In genomic region chr1:48718696-48719095, GRCh38 we compare ENCODE assay signal across 30 cellular contexts.
"Had no signal": no experiment of that assay in that cellular context is flagged by ENCODE, and none has a peak within 500 bp of the region (broad histone marks: within the 10 kb centered on the region; RNA-seq: fewer than 3 reads in every experiment).

No MANE protein-coding gene starts in this region.

- H3K27me3 ChIP-seq: ascending aorta, breast epithelium, dorsolateral prefrontal cortex had no signal

- H3K27ac Mint-ChIP-seq: activated B cell treated with CpG ODN at 0.5 μM for 24 hours; activated CD8-positive, alpha-beta T cell treated with anti-CD3 and anti-CD28 coated beads for 36 hours; activated naive CD4-positive, alpha-beta T cell treated with anti-CD3 and anti-CD28 coated beads, Interleukin-2, amount 10 ng/mL, durations not matched to agents 7 days and 5 days; activated naive CD4-positive, alpha-beta T cell treated with anti-CD3 and anti-CD28 coated beads, Interleukin-2, amount 50 U/mL, for 72 hours; activated naive CD8-positive, alpha-beta T cell treated with anti-CD3 and anti-CD28 coated beads, Interleukin-2, amount 10 ng/mL, durations not matched to agents 7 days and 5 days; activated T-helper 1 cell treated with anti-CD3 and anti-CD28 coated beads, Interleukin-12 subunit alpha, Interleukin-12 subunit beta, Interleukin-2, Interleukin-4 antibody, amounts not matched to agents 30 ng/mL and 10 ng/mL and 1 ng/mL, durations not matched to agents 14 hours and 24 hours and 36 hours; dendritic cell treated with granulocyte-macrophage colony-stimulating factor and Interleukin-4, amounts not matched to agents 40 ng/mL and 50 ng/mL, for 4 days; endodermal cell; T-helper 17 cell; T-helper 2 cell treated with Interferon-gamma antibody and Interleukin-4, amounts not matched to agents 5 μg/mL and 100 μg/mL, for 36 hours had no signal

- H3K4me1 Mint-ChIP-seq: activated B cell treated with CpG ODN at 0.5 μM for 24 hours; activated naive CD4-positive, alpha-beta T cell treated with anti-CD3 and anti-CD28 coated beads, Interleukin-2, amount 10 ng/mL, durations not matched to agents 7 days and 5 days; activated naive CD8-positive, alpha-beta T cell treated with anti-CD3 and anti-CD28 coated beads, Interleukin-2, amount 10 ng/mL, durations not matched to agents 7 days and 5 days; central memory CD8-positive, alpha-beta T cell; endodermal cell; T-helper 17 cell had no signal

- H3K27ac ChIP-seq: ascending aorta, breast epithelium, coronary artery, dorsolateral prefrontal cortex, WERI-Rb-1 had no signal

- ATAC-seq: activated CD4-positive, CD25-positive, alpha-beta regulatory T cell treated with anti-CD3 and anti-CD28 coated beads, Interleukin-2, amount 50 U/mL, for 24 hours; activated CD8-positive, alpha-beta T cell treated with anti-CD3 and anti-CD28 coated beads for 36 hours; T-helper 17 cell had no signal

- H3K4me1 ChIP-seq: ascending aorta, breast epithelium had no signal

- FAIRE-seq: frontal cortex had no signal

- H3K4me3 Mint-ChIP-seq: activated B cell treated with CpG ODN at 0.5 μM for 24 hours; activated CD8-positive, alpha-beta T cell treated with anti-CD3 and anti-CD28 coated beads for 36 hours; activated naive CD4-positive, alpha-beta T cell treated with anti-CD3 and anti-CD28 coated beads, Interleukin-2, amount 10 ng/mL, durations not matched to agents 7 days and 5 days; activated naive CD8-positive, alpha-beta T cell treated with anti-CD3 and anti-CD28 coated beads, Interleukin-2, amount 10 ng/mL, durations not matched to agents 7 days and 5 days; activated T-helper 1 cell treated with anti-CD3 and anti-CD28 coated beads, Interleukin-12 subunit alpha, Interleukin-12 subunit beta, Interleukin-2, Interleukin-4 antibody, amounts not matched to agents 30 ng/mL and 10 ng/mL and 1 ng/mL, durations not matched to agents 14 hours and 24 hours and 36 hours; brain; central memory CD8-positive, alpha-beta T cell; dendritic cell treated with granulocyte-macrophage colony-stimulating factor and Interleukin-4, amounts not matched to agents 40 ng/mL and 50 ng/mL, for 4 days; endodermal cell; T-helper 17 cell; T-helper 2 cell treated with Interferon-gamma antibody and Interleukin-4, amounts not matched to agents 5 μg/mL and 100 μg/mL, for 36 hours had no signal

- H3K9me3 ChIP-seq: ascending aorta, breast epithelium had no signal

- H3K4me3 ChIP-seq: ascending aorta, breast epithelium, coronary artery, dorsolateral prefrontal cortex had no signal

- H3K36me3 ChIP-seq: ascending aorta, breast epithelium, WERI-Rb-1 had no signal

- H3K36me3 Mint-ChIP-seq: activated naive CD4-positive, alpha-beta T cell treated with anti-CD3 and anti-CD28 coated beads, Interleukin-2, amount 10 ng/mL, durations not matched to agents 7 days and 5 days; activated naive CD4-positive, alpha-beta T cell treated with anti-CD3 and anti-CD28 coated beads, Interleukin-2, amount 50 U/mL, for 72 hours; activated naive CD8-positive, alpha-beta T cell treated with anti-CD3 and anti-CD28 coated beads, Interleukin-2, amount 10 ng/mL, durations not matched to agents 7 days and 5 days; brain had no signal

- DNase-seq: activated B cell treated with CpG ODN at 0.5 μM for 24 hours; activated CD4-positive, alpha-beta T cell treated with anti-CD3 and anti-CD28 coated beads for 48 hours; activated CD4-positive, alpha-beta T cell treated with anti-CD3 and anti-CD28 coated beads, Interleukin-2, amount 50 U/mL, for 1 hour; activated CD4-positive, alpha-beta T cell treated with anti-CD3 and anti-CD28 coated beads, Interleukin-2, amount 50 U/mL, for 48 hours; activated CD8-positive, alpha-beta memory T cell treated with anti-CD3 and anti-CD28 coated beads for 24 hours; activated CD8-positive, alpha-beta T cell treated with anti-CD3 and anti-CD28 coated beads for 36 hours; activated gamma-delta T cell; activated naive CD4-positive, alpha-beta T cell; activated naive CD4-positive, alpha-beta T cell treated with anti-CD3 and anti-CD28 coated beads, Interleukin-2, amount 10 ng/mL, durations not matched to agents 7 days and 5 days; activated naive CD8-positive, alpha-beta T cell treated with anti-CD3 and anti-CD28 coated beads, Interleukin-2, amount 10 ng/mL, durations not matched to agents 7 days and 5 days; activated T-cell treated with anti-CD3 and anti-CD28 coated beads, Interleukin-2, amount 50 U/mL, for 48 hours; dorsolateral prefrontal cortex; effector memory CD4-positive, alpha-beta T cell; endodermal cell; foreskin fibroblast; T-helper 1 cell; T-helper 17 cell; T1000; WERI-Rb-1 had no signal

- H3K27me3 Mint-ChIP-seq: activated B cell treated with CpG ODN at 0.5 μM for 24 hours; activated CD8-positive, alpha-beta T cell treated with anti-CD3 and anti-CD28 coated beads for 36 hours; activated naive CD4-positive, alpha-beta T cell treated with anti-CD3 and anti-CD28 coated beads, Interleukin-2, amount 10 ng/mL, durations not matched to agents 7 days and 5 days; activated naive CD8-positive, alpha-beta T cell treated with anti-CD3 and anti-CD28 coated beads, Interleukin-2, amount 10 ng/mL, durations not matched to agents 7 days and 5 days; central memory CD8-positive, alpha-beta T cell; dendritic cell treated with granulocyte-macrophage colony-stimulating factor and Interleukin-4, amounts not matched to agents 40 ng/mL and 50 ng/mL, for 4 days had no signal

- H3K9me3 Mint-ChIP-seq: activated B cell treated with CpG ODN at 0.5 μM for 24 hours; activated CD8-positive, alpha-beta T cell treated with anti-CD3 and anti-CD28 coated beads for 36 hours; activated naive CD4-positive, alpha-beta T cell treated with anti-CD3 and anti-CD28 coated beads, Interleukin-2, amount 10 ng/mL, durations not matched to agents 7 days and 5 days; activated naive CD4-positive, alpha-beta T cell treated with anti-CD3 and anti-CD28 coated beads, Interleukin-2, amount 50 U/mL, for 72 hours; activated naive CD8-positive, alpha-beta T cell treated with anti-CD3 and anti-CD28 coated beads, Interleukin-2, amount 10 ng/mL, durations not matched to agents 7 days and 5 days; activated T-helper 1 cell treated with anti-CD3 and anti-CD28 coated beads, Interleukin-12 subunit alpha, Interleukin-12 subunit beta, Interleukin-2, Interleukin-4 antibody, amounts not matched to agents 30 ng/mL and 10 ng/mL and 1 ng/mL, durations not matched to agents 14 hours and 24 hours and 36 hours; brain; central memory CD8-positive, alpha-beta T cell; dendritic cell treated with granulocyte-macrophage colony-stimulating factor and Interleukin-4, amounts not matched to agents 40 ng/mL and 50 ng/mL, for 4 days; endodermal cell; T-helper 2 cell treated with Interferon-gamma antibody and Interleukin-4, amounts not matched to agents 5 μg/mL and 100 μg/mL, for 36 hours had no signal
